ENCODE assay signal across 7 cellular contexts in genomic region chr11:34234086-34234740, GRCh38.
DNase-seq lines count a peak whose midpoint lies in the region; ATAC-seq and TF ChIP-seq lines count a peak whose summit lies in the region.

No MANE protein-coding gene starts in this region.

- no peaks in the 10 kb centered on the region for H3K27me3 ChIP-seq in right lobe of liver

- H3K4me1 ChIP-seq in right lobe of liver, result no peaks in the 10 kb centered on the region

- no peak overlapping the region for H3K4me3 ChIP-seq in right lobe of liver

- no peaks in the 10 kb centered on the region for H3K36me3 ChIP-seq in right lobe of liver

- TF ChIP-seq POLR2A in right lobe of liver (IDR thresholded peaks at IDR 0.05), result no peak

- peaks cover 38% of the 10 kb centered on the region for H3K27me3 Mint-ChIP-seq in activated naive CD4-positive, alpha-beta T cell treated with anti-CD3 and anti-CD28 coated beads, Interleukin-2, amount 10 ng/mL, durations not matched to agents 7 days and 5 days

- peak; percentile 83 for DNase-seq in SIG-M5 treated with dmso at 0.1 percent for 504 hours (lab: John Stamatoyannopoulos, UW; ENCODE audit: unreplicated experiment)
- peak; percentile 80 for DNase-seq in activated naive CD4-positive, alpha-beta T cell treated with anti-CD3 and anti-CD28 coated beads, Interleukin-2, amount 10 ng/mL, durations not matched to agents 7 days and 5 days
- DNase-seq in right lobe of liver, result no peak
- peak; percentile 41 to 66 (median 52) for DNase-seq in stimulated activated naive CD4-positive, alpha-beta T cell (lab: John Stamatoyannopoulos, UW)
- no peak for DNase-seq in posterior cingulate gyrus

- TF ChIP-seq CTCF in right lobe of liver (IDR thresholded peaks at IDR 0.05), result no peak

- WGBS in right lobe of liver (ENCODE audit: insufficient coverage, low coverage, low lambda C conversion rate, missing lambda C conversion rate), result 40% methylated on average over 5 of the region's 9 CpGs

- intact Hi-C loops in right lobe of liver (cut with DNase I) (no loop called here), posterior cingulate gyrus (cut with DNase I) (no loop called here)

- no peak overlapping the region for H3K4me3 Mint-ChIP-seq in activated naive CD4-positive, alpha-beta T cell treated with anti-CD3 and anti-CD28 coated beads, Interleukin-2, amount 10 ng/mL, durations not matched to agents 7 days and 5 days

- peak; percentile 72 for ATAC-seq in GM19351 (IDR thresholded peaks at IDR 0.05; ENCODE audit: unreplicated experiment)
- ATAC-seq in HG03135 (IDR thresholded peaks at IDR 0.05; ENCODE audit: unreplicated experiment), result peak; percentile 78
- ATAC-seq in right lobe of liver, result peak; percentile 38 to 83 (median 60)

- no peaks in the 10 kb centered on the region for H3K9me3 Mint-ChIP-seq in activated naive CD4-positive, alpha-beta T cell treated with anti-CD3 and anti-CD28 coated beads, Interleukin-2, amount 10 ng/mL, durations not matched to agents 7 days and 5 days

- CTCF ChIA-PET in activated naive CD4-positive, alpha-beta T cell treated with anti-CD3 and anti-CD28 coated beads, Interleukin-2, amount 10 ng/mL, durations not matched to agents 7 days and 5 days (lab: Charles Lee), result interaction anchor here (0.6 to 1.5 kb wide), 5 partner anchors 15 to 139 kb away, joined by 3 read pairs; partner anchors contain the start of gene ABTB2

- no peaks in the 10 kb centered on the region for H3K9me3 ChIP-seq in right lobe of liver

- H3K27ac ChIP-seq in right lobe of liver, result no peak overlapping the region

- H3K36me3 Mint-ChIP-seq in activated naive CD4-positive, alpha-beta T cell treated with anti-CD3 and anti-CD28 coated beads, Interleukin-2, amount 10 ng/mL, durations not matched to agents 7 days and 5 days, result no peaks in the 10 kb centered on the region

- H3K4me1 Mint-ChIP-seq in activated naive CD4-positive, alpha-beta T cell treated with anti-CD3 and anti-CD28 coated beads, Interleukin-2, amount 10 ng/mL, durations not matched to agents 7 days and 5 days, result peaks cover 22% of the 10 kb centered on the region

- H3K27ac Mint-ChIP-seq in activated naive CD4-positive, alpha-beta T cell treated with anti-CD3 and anti-CD28 coated beads, Interleukin-2, amount 10 ng/mL, durations not matched to agents 7 days and 5 days, result no peak overlapping the region

Comparison
In these comparisons a context has a peak if more than half of its experiments do, and no peak if none do; other contexts are left out.
1. DNase-seq: peak in SIG-M5 treated with dmso at 0.1 percent for 504 hours (single experiment), activated naive CD4-positive, alpha-beta T cell treated with anti-CD3 and anti-CD28 coated beads, Interleukin-2, amount 10 ng/mL, durations not matched to agents 7 days and 5 days (single experiment) and stimulated activated naive CD4-positive, alpha-beta T cell (6 of 6); none in right lobe of liver (0 of 3) and posterior cingulate gyrus (0 of 10).
2. Peak in every context shown above with its lines, with median percentiles within 50 percentile points of each other: ATAC-seq.